ENCODE assay signal across 21 cellular contexts in the genomic region with DNA sequence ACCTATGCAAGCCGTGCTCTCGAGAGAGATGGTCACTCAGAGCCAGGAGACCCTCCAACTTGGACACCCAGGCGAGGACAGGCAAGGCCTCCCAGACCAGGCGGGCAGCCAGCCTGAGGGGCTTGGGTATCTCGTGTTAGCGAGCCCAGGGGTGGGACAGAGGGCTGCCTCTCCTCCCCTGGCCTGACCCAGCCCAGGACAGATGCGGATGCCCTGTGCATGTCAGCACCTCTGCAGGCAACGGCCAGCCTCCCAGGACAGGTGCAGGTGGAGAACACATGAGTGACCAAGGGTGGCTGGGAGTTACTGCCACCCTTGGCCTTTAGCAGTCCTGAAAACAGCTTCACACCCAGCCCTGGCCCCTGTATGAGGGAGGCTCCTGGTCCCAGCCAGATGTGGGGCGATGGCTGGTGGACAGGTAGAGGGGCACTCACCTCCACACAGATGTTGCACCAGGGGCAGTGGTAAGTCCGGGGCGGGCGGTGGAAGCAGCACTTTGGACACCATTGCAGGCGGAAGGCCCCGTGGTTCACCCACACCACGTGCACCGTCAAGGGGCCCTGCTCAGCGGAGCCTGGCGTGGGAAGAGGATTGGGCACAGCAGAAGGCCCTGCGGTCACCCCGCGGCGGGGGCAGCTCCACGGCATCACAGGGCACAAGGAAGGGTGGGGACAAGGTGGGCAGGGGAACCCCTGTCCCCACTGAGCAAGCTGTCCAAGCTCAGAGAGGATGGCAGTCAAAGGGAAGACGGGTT. TPM values are rescaled to one million over a fixed set of nuclear protein-coding genes. Genes with fewer than 3 reads are reported as not detected.
DNase-seq lines count a peak whose midpoint lies in the region; ATAC-seq and TF ChIP-seq lines count a peak whose summit lies in the region.
"Had no signal": no experiment of that assay in that cellular context is flagged by ENCODE, and none has a peak within 500 bp of the region (broad histone marks: within the 10 kb centered on the region; RNA-seq: fewer than 3 reads in every experiment).

No MANE protein-coding gene starts in this region.

- DNase-seq in activated naive CD4-positive, alpha-beta T cell treated with anti-CD3 and anti-CD28 coated beads, Interleukin-2, amount 10 ng/mL, durations not matched to agents 7 days and 5 days: no peak
- DNase-seq in activated naive CD4-positive, alpha-beta T cell treated with anti-CD3 and anti-CD28 coated beads, Interleukin-2, amount 50 U/mL, for 72 hours (ENCODE audit: low spot score in 2 of 2): no peak
- DNase-seq in T-helper 17 cell (no peak), right lobe of liver (peak in 2 of 3 donors; percentile 53 to 62), NCI-H1417 (lab: John Stamatoyannopoulos, UW) (no peak)
- no peak for DNase-seq in stimulated activated naive B cell treated with anti-CD40 and anti-IgM and Interleukin-4, amounts not matched to agents 10 μg/mL and 1 μg/mL and 100 μg/mL, for 72 hours
- DNase-seq: activated CD8-positive, alpha-beta memory T cell treated with anti-CD3 and anti-CD28 coated beads for 24 hours; Caco-2; H9; NCI-H446; NK-92 treated with Interleukin-12 subunit alpha and Interleukin-12 subunit beta, amount 100 ng/mL, for 24 hours had no signal

- ATAC-seq in activated naive CD4-positive, alpha-beta T cell treated with anti-CD3 and anti-CD28 coated beads, Interleukin-2, amount 50 U/mL, for 72 hours: no peak
- no peak for ATAC-seq in T-helper 17 cell
- ATAC-seq in right lobe of liver: peak in 1 of 4 donors; percentile 4
- no peak for ATAC-seq in stimulated activated naive B cell treated with anti-CD40 and anti-IgM and Interleukin-4, amounts not matched to agents 10 μg/mL and 1 μg/mL and 100 μg/mL, for 72 hours (replicated peaks)
- no peak for ATAC-seq in GM21737 (IDR thresholded peaks at IDR 0.05; ENCODE audit: unreplicated experiment)
- no peak for ATAC-seq in HG03521 (IDR thresholded peaks at IDR 0.05; ENCODE audit: unreplicated experiment)

- H3K9me3 Mint-ChIP-seq in activated naive CD4-positive, alpha-beta T cell treated with anti-CD3 and anti-CD28 coated beads, Interleukin-2, amount 10 ng/mL, durations not matched to agents 7 days and 5 days: no peaks in the 10 kb centered on the region
- peaks cover 0 to 4% of the 10 kb centered on the region in 2 donors for H3K9me3 Mint-ChIP-seq in activated naive CD4-positive, alpha-beta T cell treated with anti-CD3 and anti-CD28 coated beads, Interleukin-2, amount 50 U/mL, for 72 hours
- H3K9me3 Mint-ChIP-seq in stimulated activated naive B cell treated with anti-CD40 and anti-IgM and Interleukin-4, amounts not matched to agents 10 μg/mL and 1 μg/mL and 100 μg/mL, for 72 hours: peaks cover 0 to 2% of the 10 kb centered on the region in 2 donors

- intact Hi-C loops in right lobe of liver (cut with DNase I): no loop called here

- no peaks in the 10 kb centered on the region for H3K36me3 ChIP-seq in right lobe of liver
- H3K36me3 ChIP-seq: tibial nerve had no signal

- H3K27me3 Mint-ChIP-seq in activated naive CD4-positive, alpha-beta T cell treated with anti-CD3 and anti-CD28 coated beads, Interleukin-2, amount 10 ng/mL, durations not matched to agents 7 days and 5 days: peaks cover 64% of the 10 kb centered on the region
- H3K27me3 Mint-ChIP-seq in T-helper 17 cell: no peaks in the 10 kb centered on the region
- H3K27me3 Mint-ChIP-seq in stimulated activated naive B cell treated with anti-CD40 and anti-IgM and Interleukin-4, amounts not matched to agents 10 μg/mL and 1 μg/mL and 100 μg/mL, for 72 hours: no peaks in the 10 kb centered on the region

- H3K4me1 ChIP-seq in right lobe of liver: peaks cover 0 to 12% (median under 1%) of the 10 kb centered on the region in 4 donors
- H3K4me1 ChIP-seq: Caco-2 had no signal

- H3K9me3 ChIP-seq in T-helper 17 cell (ENCODE audit: control insufficient read depth, low read length, poor library complexity, severe bottlenecking): no peaks in the 10 kb centered on the region
- no peaks in the 10 kb centered on the region for H3K9me3 ChIP-seq in right lobe of liver
- H3K9me3 ChIP-seq: Caco-2 had no signal

- CTCF ChIA-PET in activated naive CD4-positive, alpha-beta T cell treated with anti-CD3 and anti-CD28 coated beads, Interleukin-2, amount 10 ng/mL, durations not matched to agents 7 days and 5 days (lab: Charles Lee): no interaction called here

- no peak for TF ChIP-seq CTCF in right lobe of liver (IDR thresholded peaks at IDR 0.05)

- H3K36me3 Mint-ChIP-seq in activated naive CD4-positive, alpha-beta T cell treated with anti-CD3 and anti-CD28 coated beads, Interleukin-2, amount 10 ng/mL, durations not matched to agents 7 days and 5 days: no peaks in the 10 kb centered on the region
- H3K36me3 Mint-ChIP-seq in activated naive CD4-positive, alpha-beta T cell treated with anti-CD3 and anti-CD28 coated beads, Interleukin-2, amount 50 U/mL, for 72 hours: no peaks in the 10 kb centered on the region
- H3K36me3 Mint-ChIP-seq in T-helper 17 cell (ENCODE audit: low read depth): no peaks in the 10 kb centered on the region
- no peaks in the 10 kb centered on the region for H3K36me3 Mint-ChIP-seq in stimulated activated naive B cell treated with anti-CD40 and anti-IgM and Interleukin-4, amounts not matched to agents 10 μg/mL and 1 μg/mL and 100 μg/mL, for 72 hours

- H3K27me3 ChIP-seq in right lobe of liver: no peaks in the 10 kb centered on the region

- no peak overlapping the region for H3K27ac Mint-ChIP-seq in activated naive CD4-positive, alpha-beta T cell treated with anti-CD3 and anti-CD28 coated beads, Interleukin-2, amount 10 ng/mL, durations not matched to agents 7 days and 5 days
- H3K27ac Mint-ChIP-seq in activated naive CD4-positive, alpha-beta T cell treated with anti-CD3 and anti-CD28 coated beads, Interleukin-2, amount 50 U/mL, for 72 hours: no peak overlapping the region
- no peak overlapping the region for H3K27ac Mint-ChIP-seq in T-helper 17 cell
- H3K27ac Mint-ChIP-seq in stimulated activated naive B cell treated with anti-CD40 and anti-IgM and Interleukin-4, amounts not matched to agents 10 μg/mL and 1 μg/mL and 100 μg/mL, for 72 hours: peak overlapping the region; percentile 37
- H3K27ac Mint-ChIP-seq: H9, nephron had no signal

- no peak overlapping the region for H3K27ac ChIP-seq in right lobe of liver
- H3K27ac ChIP-seq: tibial nerve had no signal

- H3K4me1 Mint-ChIP-seq in activated naive CD4-positive, alpha-beta T cell treated with anti-CD3 and anti-CD28 coated beads, Interleukin-2, amount 10 ng/mL, durations not matched to agents 7 days and 5 days: peaks cover 17% of the 10 kb centered on the region
- peaks cover 8% of the 10 kb centered on the region for H3K4me1 Mint-ChIP-seq in T-helper 17 cell
- peaks cover 17 to 32% of the 10 kb centered on the region in 2 donors for H3K4me1 Mint-ChIP-seq in stimulated activated naive B cell treated with anti-CD40 and anti-IgM and Interleukin-4, amounts not matched to agents 10 μg/mL and 1 μg/mL and 100 μg/mL, for 72 hours
- H3K4me1 Mint-ChIP-seq: nephron had no signal

- H3K4me3 Mint-ChIP-seq in activated naive CD4-positive, alpha-beta T cell treated with anti-CD3 and anti-CD28 coated beads, Interleukin-2, amount 10 ng/mL, durations not matched to agents 7 days and 5 days: peak overlapping the region; percentile 78
- peak overlapping the region; percentile 73 for H3K4me3 Mint-ChIP-seq in T-helper 17 cell
- H3K4me3 Mint-ChIP-seq in stimulated activated naive B cell treated with anti-CD40 and anti-IgM and Interleukin-4, amounts not matched to agents 10 μg/mL and 1 μg/mL and 100 μg/mL, for 72 hours: no peak overlapping the region

- no peak for TF ChIP-seq POLR2A in right lobe of liver (IDR thresholded peaks at IDR 0.05)

- WGBS in right lobe of liver (ENCODE audit: insufficient coverage, low coverage, low lambda C conversion rate, missing lambda C conversion rate): 73% methylated on average over 3 of the region's 24 CpGs

- no peak overlapping the region for H3K4me3 ChIP-seq in right lobe of liver
- H3K4me3 ChIP-seq: tibial nerve had no signal

RNA-seq across cellular contexts. Expression of gene ZDHHC19, which starts 2.1 kb away (rescaled TPM):
- total RNA-seq in activated naive CD4-positive, alpha-beta T cell treated with anti-CD3 and anti-CD28 coated beads, Interleukin-2, amount 50 U/mL, for 72 hours: not detected
- total RNA-seq in T-helper 17 cell (not detected), right lobe of liver (1 to 10 TPM in 3 of 6 experiments, under 1 TPM in 3; 0.18 to 5.8 (median 0.80) TPM)
- total RNA-seq: astrocyte, Caco-2, cerebellum, fibroblast of lung, lung microvascular endothelial cell, pulmonary artery endothelial cell, RPMI7951, tibial nerve had no signal

RNA-seq across cellular contexts. Expression of gene SLC51A, which starts 7.2 kb away (rescaled TPM):
- not detected for total RNA-seq in activated naive CD4-positive, alpha-beta T cell treated with anti-CD3 and anti-CD28 coated beads, Interleukin-2, amount 50 U/mL, for 72 hours
- total RNA-seq in T-helper 17 cell (not detected), right lobe of liver (100 to 1,000 TPM in 2 of 6 experiments, 10 to 100 TPM in 4; 23.1 to 129 (median 64.0) TPM)
- total RNA-seq: astrocyte, Caco-2, cerebellum, fibroblast of lung, lung microvascular endothelial cell, pulmonary artery endothelial cell, RPMI7951 had no signal

Comparison
In these comparisons a context has a peak if more than half of its experiments do, and no peak if none do; other contexts are left out.
1. DNase-seq: peak in right lobe of liver (2 of 3); none in activated naive CD4-positive, alpha-beta T cell treated with anti-CD3 and anti-CD28 coated beads, Interleukin-2, amount 10 ng/mL, durations not matched to agents 7 days and 5 days (single experiment), activated naive CD4-positive, alpha-beta T cell treated with anti-CD3 and anti-CD28 coated beads, Interleukin-2, amount 50 U/mL, for 72 hours (0 of 2), T-helper 17 cell (0 of 3), stimulated activated naive B cell treated with anti-CD40 and anti-IgM and Interleukin-4, amounts not matched to agents 10 μg/mL and 1 μg/mL and 100 μg/mL, for 72 hours (single experiment) and NCI-H1417 (0 of 3).
2. H3K4me3 Mint-ChIP-seq: peak in activated naive CD4-positive, alpha-beta T cell treated with anti-CD3 and anti-CD28 coated beads, Interleukin-2, amount 10 ng/mL, durations not matched to agents 7 days and 5 days (single experiment) and T-helper 17 cell (single experiment); none in stimulated activated naive B cell treated with anti-CD40 and anti-IgM and Interleukin-4, amounts not matched to agents 10 μg/mL and 1 μg/mL and 100 μg/mL, for 72 hours (0 of 2).
3. RNA of gene SLC51A, which starts 7.2 kb away (total RNA-seq): 23.1 to 129 TPM in right lobe of liver; not detected in activated naive CD4-positive, alpha-beta T cell treated with anti-CD3 and anti-CD28 coated beads, Interleukin-2, amount 50 U/mL, for 72 hours and not detected in T-helper 17 cell; every median in the first group is over 10 times any median in the second.